ENCODE assay signal across 6 cellular contexts in genomic region chr12:51885294-51886020, GRCh38. TPM values are rescaled to one million over a fixed set of nuclear protein-coding genes. Genes with fewer than 3 reads are reported as not detected.
DNase-seq lines count a peak whose midpoint lies in the region; ATAC-seq and TF ChIP-seq lines count a peak whose summit lies in the region.
"Not testable (repeated sequence)": the region's sequence is repeated elsewhere in the genome, so short reads cannot be mapped to it uniquely, and the experiment has no call there.
"Had no signal": no experiment of that assay in that cellular context is flagged by ENCODE, and none has a peak within 500 bp of the region (broad histone marks: within the 10 kb centered on the region; RNA-seq: fewer than 3 reads in every experiment).

No MANE protein-coding gene starts in this region.

- ATAC-seq in left lung, psoas muscle: not testable (repeated sequence)

- 73 to 79% (median 78%) methylated on average over 10 of the region's 10 CpGs for WGBS in psoas muscle, 3 donors

- not testable (repeated sequence) for H3K4me1 ChIP-seq in breast epithelium
- peaks cover 11 to 48% of the 10 kb centered on the region in 2 donors for H3K4me1 ChIP-seq in left lung
- peaks cover 12% of the 10 kb centered on the region for H3K4me1 ChIP-seq in psoas muscle

- DNase-seq in HL-60 (ENCODE audit: low read depth in 1 of 2, low spot score in 1 of 2); activated CD4-positive, alpha-beta memory T cell treated with anti-CD3 and anti-CD28 coated beads for 36 hours; breast epithelium (ENCODE audit: low spot score in 2 of 2); left lung; psoas muscle: not testable (repeated sequence)

- CTCF ChIA-PET in activated CD4-positive, alpha-beta memory T cell treated with anti-CD3 and anti-CD28 coated beads for 36 hours (lab: Charles Lee), result interaction anchor here (0.9 to 3.3 kb wide), 12 partner anchors 9 to 140 kb away, joined by 3 to 18 read pairs (median 4); no protein-coding TSS in a partner anchor

- TF ChIP-seq POLR2A in breast epithelium (IDR thresholded peaks at IDR 0.05), result not testable (repeated sequence)

- not testable (repeated sequence) for H3K27me3 Mint-ChIP-seq in activated CD4-positive, alpha-beta memory T cell treated with anti-CD3 and anti-CD28 coated beads for 36 hours

- not testable (repeated sequence) for H3K36me3 Mint-ChIP-seq in activated CD4-positive, alpha-beta memory T cell treated with anti-CD3 and anti-CD28 coated beads for 36 hours

- not testable (repeated sequence) for H3K36me3 ChIP-seq in breast epithelium; left lung; psoas muscle (ENCODE audit: insufficient read depth in 1 of 2, low read depth in 1 of 2)

- intact Hi-C loops in activated CD4-positive, alpha-beta memory T cell treated with anti-CD3 and anti-CD28 coated beads for 36 hours (cut with micrococcal nuclease); breast epithelium (cut with DNase I; ENCODE audit: low total_unique reads); left lung (cut with DNase I); psoas muscle (cut with DNase I): not testable (repeated sequence)

- not testable (repeated sequence) for H3K9me3 Mint-ChIP-seq in activated CD4-positive, alpha-beta memory T cell treated with anti-CD3 and anti-CD28 coated beads for 36 hours

- not testable (repeated sequence) for H3K9me3 ChIP-seq in breast epithelium, left lung, psoas muscle

- H3K27ac ChIP-seq in HL-60 (replicated peaks) (peak overlapping the region; percentile 70), breast epithelium (peak overlapping the region; percentile 71 to 87), left lung (peak overlapping the region; percentile 37 to 64), psoas muscle (peak overlapping the region; percentile 57)

- TF ChIP-seq CTCF in HL-60 (IDR thresholded peaks at IDR 0.05; ENCODE audit: insufficient read depth, low read length); breast epithelium (IDR thresholded peaks at IDR 0.05); left lung (IDR thresholded peaks at IDR 0.05); psoas muscle (IDR thresholded peaks at IDR 0.05): not testable (repeated sequence)

- peaks cover 14% of the 10 kb centered on the region for H3K4me1 Mint-ChIP-seq in activated CD4-positive, alpha-beta memory T cell treated with anti-CD3 and anti-CD28 coated beads for 36 hours (ENCODE audit: low read depth)

- H3K4me3 ChIP-seq in HL-60 (replicated peaks; ENCODE audit: insufficient read depth, low read length); left lung; psoas muscle: not testable (repeated sequence)
- H3K4me3 ChIP-seq in breast epithelium, result peak overlapping the region in 2 of 3 donors; percentile 9 to 35

- H3K4me3 Mint-ChIP-seq in activated CD4-positive, alpha-beta memory T cell treated with anti-CD3 and anti-CD28 coated beads for 36 hours, result not testable (repeated sequence)

- H3K27me3 ChIP-seq in HL-60 (ENCODE audit: insufficient read depth, poor library complexity, severe bottlenecking); breast epithelium; left lung: not testable (repeated sequence)
- peaks cover 0 to 18% (median 0%) of the 10 kb centered on the region in 3 donors for H3K27me3 ChIP-seq in psoas muscle (ENCODE audit: insufficient read depth in 3 of 3, low read length in 2 of 3)

- POLR2A ChIA-PET in activated CD4-positive, alpha-beta memory T cell treated with anti-CD3 and anti-CD28 coated beads for 36 hours (lab: Charles Lee), result interaction anchor here (0.6 to 1.5 kb wide), 3 partner anchors 65 to 317 kb away, joined by 3 to 6 read pairs (median 4); no protein-coding TSS in a partner anchor

- peak overlapping the region; percentile 56 for H3K27ac Mint-ChIP-seq in activated CD4-positive, alpha-beta memory T cell treated with anti-CD3 and anti-CD28 coated beads for 36 hours

RNA-seq across cellular contexts. Expression of gene ANKRD33, which starts 2.4 kb away (rescaled TPM):
- not detected for total RNA-seq in activated CD4-positive, alpha-beta memory T cell treated with anti-CD3 and anti-CD28 coated beads for 36 hours
- not detected for total RNA-seq in breast epithelium
- total RNA-seq in left lung, result not detected
- not detected for total RNA-seq in psoas muscle
- polyA plus RNA-seq in psoas muscle, result under 1 TPM in 1 of 3 donors, not detected in 2; 0.16 TPM

RNA-seq across cellular contexts. Expression of gene ACVRL1, which starts 21.8 kb away (rescaled TPM):
- total RNA-seq in activated CD4-positive, alpha-beta memory T cell treated with anti-CD3 and anti-CD28 coated beads for 36 hours, result not detected
- total RNA-seq in breast epithelium (100 to 1,000 TPM in 2 of 3 donors, 10 to 100 TPM in 1; 24.7 to 274 (median 109) TPM), left lung (100 to 1,000 TPM; 115 to 173 TPM), psoas muscle (10 to 100 TPM; 24.1 to 40.8 (median 25.8) TPM)
- polyA plus RNA-seq in psoas muscle, result 10 to 100 TPM; 10.8 to 22.8 (median 13.9) TPM
- total RNA-seq: progenitor cell of endocrine pancreas had no signal

RNA-seq across cellular contexts. Expression of gene FIGNL2, which starts 36.9 kb away (rescaled TPM):
- under 1 TPM; 0.29 to 0.31 TPM for total RNA-seq in activated CD4-positive, alpha-beta memory T cell treated with anti-CD3 and anti-CD28 coated beads for 36 hours
- 1 to 10 TPM in 1 of 3 donors, under 1 TPM in 2; 0.16 to 1.3 (median 0.29) TPM for total RNA-seq in breast epithelium
- total RNA-seq in left lung, result 1 to 10 TPM in 1 of 2 donors, under 1 TPM in 1; 0.58 to 1.0 TPM
- total RNA-seq in psoas muscle, result under 1 TPM; 0.17 to 0.20 (median 0.18) TPM
- polyA plus RNA-seq in psoas muscle, result under 1 TPM; 0.01 to 0.08 (median 0.04) TPM

Comparison
In these comparisons a context has a peak if more than half of its experiments do, and no peak if none do; other contexts are left out.
1. RNA of gene ACVRL1, which starts 21.8 kb away (total RNA-seq): 115 to 173 TPM in left lung, 24.7 to 274 TPM in breast epithelium and 24.1 to 40.8 TPM in psoas muscle; not detected in activated CD4-positive, alpha-beta memory T cell treated with anti-CD3 and anti-CD28 coated beads for 36 hours; every median in the first group is over 10 times any median in the second.
2. Peak in every context shown above with its lines, with median percentiles within 50 percentile points of each other: H3K27ac ChIP-seq.